ENCODE assay signal across 7 cellular contexts in the genomic region with DNA sequence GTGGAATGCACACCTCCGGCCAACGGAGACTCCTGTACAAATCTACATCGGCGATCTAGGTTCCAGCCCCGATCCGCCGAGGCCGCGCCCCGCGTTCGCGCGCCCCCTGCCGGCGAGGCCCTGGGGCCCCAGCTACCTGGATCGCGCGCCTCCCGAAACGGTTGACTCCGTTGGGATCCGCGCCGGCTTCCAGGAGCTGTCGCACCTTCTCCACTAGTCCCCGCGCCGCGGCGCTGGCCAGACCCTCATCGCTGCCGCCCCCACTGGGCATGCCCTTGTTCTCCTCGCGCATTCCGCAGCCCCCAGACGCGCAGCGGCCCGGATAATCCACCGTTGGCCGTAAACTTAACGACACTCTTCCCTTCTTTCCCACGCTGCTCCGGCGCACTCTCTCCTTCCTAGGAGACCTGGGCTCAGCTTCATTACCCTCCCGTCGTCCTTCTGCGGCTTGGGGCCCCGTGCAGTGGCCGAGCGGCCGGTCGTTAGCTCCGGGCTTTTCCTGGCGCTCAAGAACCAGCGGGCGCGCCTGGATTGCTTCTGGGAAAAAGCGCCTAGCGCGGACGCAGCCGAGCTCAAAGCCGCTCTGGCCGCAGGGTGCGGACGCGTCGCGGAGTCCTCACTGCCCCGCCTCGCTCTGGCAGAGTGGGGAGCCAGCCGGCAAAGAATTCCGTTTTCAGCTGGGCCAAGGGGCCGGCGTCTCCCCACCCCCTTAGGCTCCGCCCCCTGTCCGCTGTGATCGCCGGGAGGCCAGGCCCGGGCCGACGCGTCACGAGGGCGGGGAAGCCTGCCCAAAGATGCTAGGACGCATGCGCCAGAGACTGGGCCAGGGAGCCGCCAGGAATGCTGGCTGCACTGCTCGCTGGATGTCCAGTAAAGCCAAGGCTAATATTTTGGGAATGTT. TPM values are rescaled to one million over a fixed set of nuclear protein-coding genes. Genes with fewer than 3 reads are reported as not detected.
DNase-seq lines count a peak whose midpoint lies in the region; ATAC-seq and TF ChIP-seq lines count a peak whose summit lies in the region.

A gene with protein sequence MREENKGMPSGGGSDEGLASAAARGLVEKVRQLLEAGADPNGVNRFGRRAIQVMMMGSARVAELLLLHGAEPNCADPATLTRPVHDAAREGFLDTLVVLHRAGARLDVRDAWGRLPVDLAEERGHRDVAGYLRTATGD (minus strand): TSS at position 644 of the 901 bp plus-strand sequence. CDS start 352 bp downstream, at position 292.

- intact Hi-C loops in left colon (cut with DNase I, micrococcal nuclease) = loop anchor here in 1 of 2 donors (5.0 kb wide), 1 partner anchor 197 kb away; no protein-coding TSS in a partner anchor

- ATAC-seq in GM18505 (IDR thresholded peaks at IDR 0.05; ENCODE audit: unreplicated experiment) (peak; percentile 91), HG02885 (IDR thresholded peaks at IDR 0.05; ENCODE audit: poor library complexity, unreplicated experiment) (peak; percentile 95), left colon (peak; percentile 94)

- TF ChIP-seq POLR2A in GM18505 (IDR thresholded peaks at IDR 0.05; ENCODE audit: borderline replicate concordance, extremely low read depth, insufficient read depth, insufficient read length) = peak; percentile 55

- DNase-seq in NCI-H2081 treated with DMSO at 0.1 percent for 48 hours (lab: John Stamatoyannopoulos, UW) (peak; percentile 76), cortex of kidney (lab: John Stamatoyannopoulos, UW) (peak; percentile 44), left colon (peak; percentile 96 to 97)
- peak; percentile 83 for DNase-seq in activated CD4-positive, CD25-positive, alpha-beta regulatory T cell treated with anti-CD3 and anti-CD28 coated beads, Interleukin-2, amount 50 U/mL, for 72 hours
- peak; percentile 53 to 59 for DNase-seq in stimulated activated CD4-positive, alpha-beta T cell treated with anti-CD3 and anti-CD28 coated beads, Interleukin-1b, Interleukin-23, amount 100 ng/mL, for 4 hours (ENCODE audit: low read depth in 2 of 2)

RNA-seq across cellular contexts. Expression of the gene that starts here (rescaled TPM):
- 100 to 1,000 TPM; 158 to 160 TPM for total RNA-seq in left colon

Comparison
In these comparisons a context has a peak if more than half of its experiments do, and no peak if none do; other contexts are left out.
1. Peak in every context shown above with its lines: DNase-seq and ATAC-seq.
2. DNase-seq: peak in every context shown above with its lines; median percentile 96 in left colon; 83 in activated CD4-positive, CD25-positive, alpha-beta regulatory T cell treated with anti-CD3 and anti-CD28 coated beads, Interleukin-2, amount 50 U/mL, for 72 hours; 76 in NCI-H2081 treated with DMSO at 0.1 percent for 48 hours; 56 in stimulated activated CD4-positive, alpha-beta T cell treated with anti-CD3 and anti-CD28 coated beads, Interleukin-1b, Interleukin-23, amount 100 ng/mL, for 4 hours; 44 in cortex of kidney.